ENCODE assay signal across 18 cellular contexts in the genomic region with DNA sequence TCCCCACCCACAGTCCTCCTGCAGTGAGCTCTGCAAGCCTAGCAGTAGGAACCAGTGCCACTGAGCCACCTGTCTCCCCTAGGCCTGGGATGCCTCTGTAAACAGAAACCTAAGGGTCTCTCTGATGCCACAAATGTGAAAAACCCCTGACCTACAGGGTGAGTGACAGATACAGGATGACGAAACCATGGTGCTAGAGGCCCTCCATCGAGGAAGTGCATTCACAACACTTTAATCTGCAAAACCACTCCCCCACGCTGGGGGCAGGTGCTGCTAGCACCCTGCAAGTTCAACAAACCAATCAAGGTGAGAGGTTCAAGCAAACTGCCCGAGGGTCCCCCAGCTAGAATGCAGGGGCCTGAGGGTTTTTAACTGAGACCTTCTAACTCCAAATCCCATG.
"Had no signal": no experiment of that assay in that cellular context is flagged by ENCODE, and none has a peak within 500 bp of the region (broad histone marks: within the 10 kb centered on the region; RNA-seq: fewer than 3 reads in every experiment).

No MANE protein-coding gene starts in this region.

- H3K9ac ChIP-seq: parathyroid adenoma had no signal

- H3K27me3 ChIP-seq: right lobe of liver, testis had no signal

- H3K36me3 Mint-ChIP-seq: type B pancreatic cell had no signal

- H3K4me1 ChIP-seq: lower lobe of right lung, parathyroid adenoma, right lobe of liver had no signal

- DNase-seq: activated CD4-positive, CD25-positive, alpha-beta regulatory T cell; activated effector memory CD4-positive, alpha-beta T cell treated with Interleukin-2 at 50 U/mL for 16 hours; activated T-cell treated with anti-CD3 and anti-CD28 coated beads, Interleukin-2, amount 50 U/mL, for 4 hours; amniotic stem cell; dermis blood vessel endothelial cell; effector memory CD4-positive, alpha-beta T cell; lower lobe of right lung; right lobe of liver; small intestine; stimulated activated CD4-positive, alpha-beta T cell treated with anti-CD3 and anti-CD28 coated beads, Interleukin-15, amount 100 ng/mL, for 24 hours; stimulated activated CD4-positive, alpha-beta T cell treated with anti-CD3 and anti-CD28 coated beads, Interleukin-2, amount 100 ng/mL, for 48 hours; T-helper 9 cell; testis had no signal

- H2AFZ ChIP-seq: parathyroid adenoma had no signal

- H3K9me3 Mint-ChIP-seq: type B pancreatic cell had no signal

- H3K27me3 Mint-ChIP-seq: type B pancreatic cell had no signal

- H3K9me3 ChIP-seq: testis had no signal

- H3K27ac ChIP-seq: lower lobe of right lung, parathyroid adenoma, right lobe of liver, testis had no signal

- H3K27ac Mint-ChIP-seq: activated naive CD4-positive, alpha-beta T cell treated with anti-CD3 and anti-CD28 coated beads, Interleukin-2, amount 50 U/mL, for 72 hours; nephron; type B pancreatic cell had no signal

- H3K4me3 Mint-ChIP-seq: activated T-cell treated with anti-CD3 and anti-CD28 coated beads, Interleukin-2, amount 50 U/mL, for 4 hours; nephron; type B pancreatic cell had no signal

- ATAC-seq: activated naive CD4-positive, alpha-beta T cell treated with anti-CD3 and anti-CD28 coated beads, Interleukin-2, amount 50 U/mL, for 72 hours; lower lobe of right lung; right lobe of liver had no signal

- H3K36me3 ChIP-seq: lower lobe of right lung, right lobe of liver had no signal

- H3K79me2 ChIP-seq: parathyroid adenoma had no signal

- FAIRE-seq: islet of Langerhans, small intestine had no signal

- H3K4me3 ChIP-seq: lower lobe of right lung, right lobe of liver, testis had no signal
